Comparison of ENCODE assay signal across 28 cellular contexts in the genomic region with DNA sequence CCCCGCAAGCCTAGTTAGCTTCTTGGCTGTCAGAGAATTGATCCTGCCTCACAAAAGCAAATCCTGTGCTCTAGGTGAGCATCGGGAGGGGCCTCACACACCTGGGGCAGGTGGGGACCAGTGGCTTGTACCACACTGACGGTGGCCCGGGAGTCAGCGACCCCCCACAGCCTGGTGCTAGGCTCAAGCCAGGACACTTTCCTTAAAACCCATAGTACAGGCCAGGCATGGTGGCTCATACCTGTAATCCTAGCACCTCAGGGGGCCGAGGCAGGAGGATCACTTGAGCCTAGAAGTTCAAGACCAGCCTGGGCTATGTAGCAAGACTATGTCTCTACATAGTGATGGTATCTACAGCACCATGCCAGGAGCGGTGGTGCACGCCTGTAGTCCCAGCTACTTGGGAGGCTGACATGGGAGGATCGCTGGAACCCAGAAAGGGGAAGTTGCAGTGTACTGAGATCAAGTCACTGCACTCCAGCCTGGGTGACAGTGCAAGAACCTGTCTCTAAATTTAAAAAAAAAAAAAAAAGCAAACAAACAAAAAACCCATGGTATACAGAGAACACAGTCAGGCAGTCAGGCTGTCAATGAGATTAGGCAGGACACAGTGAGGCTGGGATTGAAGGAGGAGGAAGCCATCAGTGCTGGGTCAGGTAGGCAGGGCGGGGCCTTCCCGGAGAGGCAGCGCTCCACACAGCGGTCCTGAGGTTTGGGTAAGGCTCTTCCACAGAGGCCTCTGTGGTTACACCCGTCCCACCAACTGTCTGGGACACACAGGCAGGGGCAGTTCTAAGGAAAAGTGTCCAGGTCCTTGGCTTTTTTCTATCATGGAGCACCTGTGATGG. TPM values are rescaled to one million over a fixed set of nuclear protein-coding genes. Genes with fewer than 3 reads are reported as not detected.
A peak's percentile ranks its signal among the peaks of the same experiment; 100 is the strongest.
DNase-seq lines count a peak whose midpoint lies in the region; ATAC-seq, FAIRE-seq and TF ChIP-seq lines count a peak whose summit lies in the region.
"Had no signal": no experiment of that assay in that cellular context is flagged by ENCODE, and none has a peak within 500 bp of the region (broad histone marks: within the 10 kb centered on the region; RNA-seq: fewer than 3 reads in every experiment).

No MANE protein-coding gene starts in this region.

- CTCF ChIA-PET in activated CD8-positive, alpha-beta memory T cell treated with anti-CD3 and anti-CD28 coated beads, Interleukin-2, amount 10 ng/mL, durations not matched to agents 7 days and 5 days (lab: Charles Lee): interaction anchor here (1.3 kb wide), 1 partner anchor 49 kb away, joined by 3 read pairs; no protein-coding TSS in a partner anchor

- H3K36me3 ChIP-seq in kidney (ENCODE audit: control insufficient read depth in 1 of 2, insufficient read depth in 2 of 2, low read length in 2 of 2) (peaks cover 2 to 3% of the 10 kb centered on the region in 2 donors), MM.1S (replicated peaks; ENCODE audit: insufficient read depth, low read length) (no peaks in the 10 kb centered on the region)
- H3K36me3 ChIP-seq: pancreas, right lobe of liver, suprapubic skin, vagina had no signal

- H3K27ac ChIP-seq in kidney (ENCODE audit: low read depth in 2 of 2, low read length in 2 of 2) (no peak overlapping the region), MM.1S (ENCODE audit: low read length) (no peak overlapping the region)
- H3K27ac ChIP-seq: right lobe of liver, suprapubic skin, vagina had no signal

- no peak overlapping the region for H2AFZ ChIP-seq in MM.1S (ENCODE audit: low read length)

- no peak overlapping the region for H3K4me3 ChIP-seq in kidney (ENCODE audit: low read length in 2 of 2)
- H3K4me3 ChIP-seq in MM.1S (ENCODE audit: low read length): no peak overlapping the region
- H3K4me3 ChIP-seq: gastroesophageal sphincter, pancreas, right lobe of liver, suprapubic skin, vagina had no signal

- no peaks in the 10 kb centered on the region for H3K9me3 Mint-ChIP-seq in activated naive CD8-positive, alpha-beta T cell (ENCODE audit: low read depth)
- H3K9me3 Mint-ChIP-seq in activated naive CD8-positive, alpha-beta T cell treated with anti-CD3 and anti-CD28 coated beads for 36 hours: no peaks in the 10 kb centered on the region
- no peaks in the 10 kb centered on the region for H3K9me3 Mint-ChIP-seq in stimulated activated effector memory CD8-positive, alpha-beta T cell treated with anti-CD3 and anti-CD28 coated beads, Interleukin-12 subunit alpha, Interleukin-12 subunit beta, amount 100 ng/mL, for 72 hours
- H3K9me3 Mint-ChIP-seq in activated CD8-positive, alpha-beta memory T cell treated with anti-CD3 and anti-CD28 coated beads, Interleukin-2, amount 10 ng/mL, durations not matched to agents 7 days and 5 days (ENCODE audit: low read depth): no peaks in the 10 kb centered on the region
- H3K9me3 Mint-ChIP-seq: natural killer cell had no signal

- H3K9me2 ChIP-seq in MM.1S (replicated peaks; ENCODE audit: insufficient read depth, low read length): no peaks in the 10 kb centered on the region

- no peak for ATAC-seq in stimulated activated effector memory CD8-positive, alpha-beta T cell treated with anti-CD3 and anti-CD28 coated beads, Interleukin-12 subunit alpha, Interleukin-12 subunit beta, amount 100 ng/mL, for 72 hours
- no peak for ATAC-seq in activated CD8-positive, alpha-beta memory T cell treated with anti-CD3 and anti-CD28 coated beads, Interleukin-2, amount 10 ng/mL, durations not matched to agents 7 days and 5 days
- ATAC-seq: activated CD4-positive, CD25-positive, alpha-beta regulatory T cell treated with anti-CD3 and anti-CD28 coated beads, Interleukin-2, amount 50 U/mL, for 24 hours; esophagus mucosa; gastroesophageal sphincter; natural killer cell; pancreas; right lobe of liver had no signal

- peaks cover 9% of the 10 kb centered on the region for H3K36me3 Mint-ChIP-seq in activated naive CD8-positive, alpha-beta T cell
- peaks cover 16% of the 10 kb centered on the region for H3K36me3 Mint-ChIP-seq in activated naive CD8-positive, alpha-beta T cell treated with anti-CD3 and anti-CD28 coated beads for 36 hours
- peaks cover 29% of the 10 kb centered on the region for H3K36me3 Mint-ChIP-seq in stimulated activated effector memory CD8-positive, alpha-beta T cell treated with anti-CD3 and anti-CD28 coated beads, Interleukin-12 subunit alpha, Interleukin-12 subunit beta, amount 100 ng/mL, for 72 hours
- peaks cover 12% of the 10 kb centered on the region for H3K36me3 Mint-ChIP-seq in activated CD8-positive, alpha-beta memory T cell treated with anti-CD3 and anti-CD28 coated beads, Interleukin-2, amount 10 ng/mL, durations not matched to agents 7 days and 5 days
- H3K36me3 Mint-ChIP-seq: natural killer cell had no signal

- peaks cover 5 to 17% of the 10 kb centered on the region in 2 donors for H3K4me1 ChIP-seq in kidney (ENCODE audit: control insufficient read depth in 1 of 2, insufficient read depth in 1 of 2, low read depth in 1 of 2, low read length in 2 of 2)
- no peaks in the 10 kb centered on the region for H3K4me1 ChIP-seq in MM.1S (ENCODE audit: low read length)
- H3K4me1 ChIP-seq: right lobe of liver had no signal

- H3F3A ChIP-seq in MM.1S (ENCODE audit: insufficient read depth, low read length): no peaks in the 10 kb centered on the region

- intact Hi-C loops in kidney (cut with DNase I): no loop called here

- H3K79me2 ChIP-seq in MM.1S (ENCODE audit: low read length): no peaks in the 10 kb centered on the region; the same call in 1 of the 2 replicates

- peak overlapping the region; percentile 19 for H3K27ac Mint-ChIP-seq in activated naive CD8-positive, alpha-beta T cell
- H3K27ac Mint-ChIP-seq in activated naive CD8-positive, alpha-beta T cell treated with anti-CD3 and anti-CD28 coated beads for 36 hours: no peak overlapping the region
- peak overlapping the region; percentile 52 for H3K27ac Mint-ChIP-seq in stimulated activated effector memory CD8-positive, alpha-beta T cell treated with anti-CD3 and anti-CD28 coated beads, Interleukin-12 subunit alpha, Interleukin-12 subunit beta, amount 100 ng/mL, for 72 hours
- no peak overlapping the region for H3K27ac Mint-ChIP-seq in activated CD8-positive, alpha-beta memory T cell treated with anti-CD3 and anti-CD28 coated beads, Interleukin-2, amount 10 ng/mL, durations not matched to agents 7 days and 5 days

- FAIRE-seq in kidney (lab: Jason Lieb, UNC): no peak
- FAIRE-seq: D721Med, pancreas had no signal

- no peak overlapping the region for H3K4me3 Mint-ChIP-seq in activated naive CD8-positive, alpha-beta T cell
- no peak overlapping the region for H3K4me3 Mint-ChIP-seq in activated naive CD8-positive, alpha-beta T cell treated with anti-CD3 and anti-CD28 coated beads for 36 hours
- no peak overlapping the region for H3K4me3 Mint-ChIP-seq in stimulated activated effector memory CD8-positive, alpha-beta T cell treated with anti-CD3 and anti-CD28 coated beads, Interleukin-12 subunit alpha, Interleukin-12 subunit beta, amount 100 ng/mL, for 72 hours
- no peak overlapping the region for H3K4me3 Mint-ChIP-seq in activated CD8-positive, alpha-beta memory T cell treated with anti-CD3 and anti-CD28 coated beads, Interleukin-2, amount 10 ng/mL, durations not matched to agents 7 days and 5 days
- H3K4me3 Mint-ChIP-seq: natural killer cell had no signal

- H3K9ac ChIP-seq in kidney (ENCODE audit: low read length in 2 of 2) (no peak overlapping the region), MM.1S (ENCODE audit: low read length) (no peak overlapping the region)

- H3K9me3 ChIP-seq in kidney (ENCODE audit: control insufficient read depth in 1 of 2, low read length in 2 of 2): no peaks in the 10 kb centered on the region
- H3K9me3 ChIP-seq in MM.1S (replicated peaks; ENCODE audit: insufficient read depth, low read length): no peaks in the 10 kb centered on the region
- H3K9me3 ChIP-seq: gastroesophageal sphincter, pancreas, right lobe of liver, suprapubic skin, vagina had no signal

- no peaks in the 10 kb centered on the region for H4K20me1 ChIP-seq in MM.1S (ENCODE audit: insufficient read depth, low read length)

- no peak overlapping the region for H3K4me2 ChIP-seq in MM.1S (ENCODE audit: low read depth, low read length)

- DNase-seq in activated naive CD8-positive, alpha-beta T cell treated with anti-CD3 and anti-CD28 coated beads for 36 hours: no peak
- DNase-seq in OCI-M1 (lab: John Stamatoyannopoulos, UW) (peak; percentile 45), kidney (peak; percentile 22), MM.1S (no peak), NCI-H2171 treated with DMSO at 0.1 percent for 48 hours (lab: John Stamatoyannopoulos, UW) (no peak)
- DNase-seq in stimulated activated effector memory CD8-positive, alpha-beta T cell treated with anti-CD3 and anti-CD28 coated beads, Interleukin-12 subunit alpha, Interleukin-12 subunit beta, amount 100 ng/mL, for 72 hours (ENCODE audit: low spot score in 2 of 2): no peak
- no peak for DNase-seq in activated CD8-positive, alpha-beta memory T cell treated with anti-CD3 and anti-CD28 coated beads, Interleukin-2, amount 10 ng/mL, durations not matched to agents 7 days and 5 days
- DNase-seq: activated CD8-positive, alpha-beta memory T cell treated with anti-CD3 and anti-CD28 coated beads for 24 hours; activated naive CD4-positive, alpha-beta T cell treated with anti-CD3 and anti-CD28 coated beads, Interleukin-2, amount 50 U/mL, for 16 hours; activated T-cell treated with anti-CD3 and anti-CD28 coated beads, Interleukin-2, amount 50 U/mL, for 48 hours; C1 segment of cervical spinal cord; cerebellar nuclear complex; effector CD8-positive, alpha-beta T cell; kidney glomerular epithelial cell; mesendoderm; natural killer cell; NCI-H510A; stimulated activated CD4-positive, alpha-beta T cell treated with anti-CD3 and anti-CD28 coated beads, Interleukin-15, amount 100 ng/mL, for 24 hours; stimulated activated CD8-positive, alpha-beta memory T cell treated with anti-CD3 and anti-CD28 coated beads, Interleukin-4, amount 100 ng/mL, for 48 hours had no signal

- TF ChIP-seq CTCF in kidney (IDR thresholded peaks at IDR 0.05; ENCODE audit: borderline replicate concordance, extremely low read depth, insufficient read depth): no peak
- TF ChIP-seq CTCF in MM.1S (IDR thresholded peaks at IDR 0.05; ENCODE audit: low read length): no peak

- peaks cover 36% of the 10 kb centered on the region for H3K4me1 Mint-ChIP-seq in activated naive CD8-positive, alpha-beta T cell (ENCODE audit: low read depth)
- H3K4me1 Mint-ChIP-seq in activated naive CD8-positive, alpha-beta T cell treated with anti-CD3 and anti-CD28 coated beads for 36 hours: peaks cover 25% of the 10 kb centered on the region
- peaks cover 22% of the 10 kb centered on the region for H3K4me1 Mint-ChIP-seq in stimulated activated effector memory CD8-positive, alpha-beta T cell treated with anti-CD3 and anti-CD28 coated beads, Interleukin-12 subunit alpha, Interleukin-12 subunit beta, amount 100 ng/mL, for 72 hours
- H3K4me1 Mint-ChIP-seq in activated CD8-positive, alpha-beta memory T cell treated with anti-CD3 and anti-CD28 coated beads, Interleukin-2, amount 10 ng/mL, durations not matched to agents 7 days and 5 days: peaks cover 27% of the 10 kb centered on the region

- H3K27me3 Mint-ChIP-seq in activated naive CD8-positive, alpha-beta T cell: no peaks in the 10 kb centered on the region
- H3K27me3 Mint-ChIP-seq in activated naive CD8-positive, alpha-beta T cell treated with anti-CD3 and anti-CD28 coated beads for 36 hours: no peaks in the 10 kb centered on the region
- H3K27me3 Mint-ChIP-seq in activated CD8-positive, alpha-beta memory T cell treated with anti-CD3 and anti-CD28 coated beads, Interleukin-2, amount 10 ng/mL, durations not matched to agents 7 days and 5 days: no peaks in the 10 kb centered on the region

- no peaks in the 10 kb centered on the region for H3K27me3 ChIP-seq in MM.1S (replicated peaks; ENCODE audit: insufficient read depth, low read length)
- H3K27me3 ChIP-seq: gastroesophageal sphincter, pancreas, right lobe of liver, suprapubic skin, vagina had no signal

RNA-seq across cellular contexts. Expression of gene SYNJ2, which starts 41.3 kb away (rescaled TPM):
- total RNA-seq in activated naive CD8-positive, alpha-beta T cell treated with anti-CD3 and anti-CD28 coated beads for 36 hours: 10 to 100 TPM; 28.1 to 29.4 TPM
- total RNA-seq in kidney: 15.8 TPM
- 1.7 TPM for polyA plus RNA-seq in kidney (ENCODE audit: insufficient read depth, low read depth, low replicate concordance)
- total RNA-seq in activated CD8-positive, alpha-beta memory T cell treated with anti-CD3 and anti-CD28 coated beads, Interleukin-2, amount 10 ng/mL, durations not matched to agents 7 days and 5 days: 10 to 100 TPM; 41.2 to 42.7 TPM

Comparison
In these comparisons a context has a peak if more than half of its experiments do, and no peak if none do; other contexts are left out.
1. H3K27ac Mint-ChIP-seq: peak in activated naive CD8-positive, alpha-beta T cell (single experiment) and stimulated activated effector memory CD8-positive, alpha-beta T cell treated with anti-CD3 and anti-CD28 coated beads, Interleukin-12 subunit alpha, Interleukin-12 subunit beta, amount 100 ng/mL, for 72 hours (single experiment); none in activated naive CD8-positive, alpha-beta T cell treated with anti-CD3 and anti-CD28 coated beads for 36 hours (single experiment) and activated CD8-positive, alpha-beta memory T cell treated with anti-CD3 and anti-CD28 coated beads, Interleukin-2, amount 10 ng/mL, durations not matched to agents 7 days and 5 days (single experiment).
2. DNase-seq: peak in OCI-M1 (single experiment) and kidney (single experiment); none in activated naive CD8-positive, alpha-beta T cell treated with anti-CD3 and anti-CD28 coated beads for 36 hours (single experiment), stimulated activated effector memory CD8-positive, alpha-beta T cell treated with anti-CD3 and anti-CD28 coated beads, Interleukin-12 subunit alpha, Interleukin-12 subunit beta, amount 100 ng/mL, for 72 hours (0 of 2), MM.1S (single experiment), NCI-H2171 treated with DMSO at 0.1 percent for 48 hours (single experiment) and activated CD8-positive, alpha-beta memory T cell treated with anti-CD3 and anti-CD28 coated beads, Interleukin-2, amount 10 ng/mL, durations not matched to agents 7 days and 5 days (single experiment).